ENCODE assay signal across 1 cellular context in the genomic region with DNA sequence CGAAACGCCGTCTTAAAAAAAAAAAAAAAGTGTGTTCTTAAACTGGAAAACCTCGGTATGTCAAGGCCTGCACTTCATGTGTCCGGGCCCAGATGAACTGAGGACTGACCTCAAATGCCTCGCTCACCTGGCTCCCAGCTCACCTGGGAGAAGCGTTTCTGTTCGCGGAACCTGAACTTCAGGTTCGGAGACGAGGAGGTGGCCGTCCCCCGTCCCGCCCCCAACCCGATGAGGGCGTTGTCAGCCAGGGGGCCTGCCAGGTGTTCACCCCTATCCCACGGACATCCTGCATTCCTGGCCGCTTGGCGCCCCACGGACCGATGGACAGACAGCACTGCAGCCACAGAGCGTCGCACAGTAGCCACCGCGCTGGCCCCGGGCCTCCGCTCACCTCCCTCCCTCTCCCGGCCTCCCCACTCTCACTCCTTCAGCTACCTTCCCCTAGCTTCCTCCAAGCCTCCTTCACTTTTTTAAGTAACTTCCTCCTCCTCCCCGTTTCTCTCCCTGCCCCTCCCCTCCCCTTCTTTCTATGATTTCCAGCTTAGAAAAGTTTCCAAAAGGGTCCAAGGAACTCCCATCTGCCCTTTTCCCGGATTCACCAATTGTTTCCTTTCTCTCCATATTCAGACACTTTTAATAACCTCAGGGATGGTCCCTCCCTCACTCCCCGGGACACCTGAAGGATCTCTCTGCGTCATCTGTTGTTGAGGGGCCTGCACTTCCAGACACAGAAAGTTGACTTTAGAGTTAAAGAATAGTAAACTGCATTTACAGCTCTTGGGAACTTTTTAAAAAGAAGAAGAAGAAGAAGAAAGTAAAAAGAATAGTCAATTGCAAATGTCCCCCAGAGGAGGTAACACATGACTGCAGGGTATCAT.
TF ChIP-seq lines count a peak whose summit lies in the region.

No MANE protein-coding gene starts in this region.

TF ChIP-seq in GM12878, 131 proteins besides CTCF, POLR2A, EP300 and RAD21:
- TF ChIP-seq FOXK2 (IDR thresholded peaks at IDR 0.05) (no peak), JUND (IDR thresholded peaks at IDR 0.05; ENCODE audit: low read depth, low read length) (no peak), CHD2 (IDR thresholded peaks at IDR 0.05; ENCODE audit: borderline replicate concordance, low read depth, low read length) (no peak), BCL11A (IDR thresholded peaks at IDR 0.05; ENCODE audit: low read depth, low read length) (no peak), ZNF217 (IDR thresholded peaks at IDR 0.05) (0 out of 2 replicates have a peak, but pooled peaks have one; percentile 36), RFX5 (IDR thresholded peaks at IDR 0.05; ENCODE audit: low read depth, low read length) (peak; percentile 94), ZZZ3 (IDR thresholded peaks at IDR 0.05; ENCODE audit: control insufficient read depth, insufficient read length, low read depth) (no peak), TAF1 (IDR thresholded peaks at IDR 0.05; ENCODE audit: borderline replicate concordance, low read depth, low read length) (no peak), NR2C1 (IDR thresholded peaks at IDR 0.05) (no peak), SMAD5 (IDR thresholded peaks at IDR 0.05; ENCODE audit: low read depth) (no peak), CREM (IDR thresholded peaks at IDR 0.05; ENCODE audit: low read depth) (no peak), BMI1 (IDR thresholded peaks at IDR 0.05; ENCODE audit: borderline replicate concordance) (no peak), ASH2L (IDR thresholded peaks at IDR 0.05; ENCODE audit: borderline replicate concordance, low read depth) (no peak), ZBED1 (IDR thresholded peaks at IDR 0.05; ENCODE audit: borderline replicate concordance) (0 out of 2 replicates have a peak, but pooled peaks have one; percentile 45), TCF7 (IDR thresholded peaks at IDR 0.05; ENCODE audit: borderline replicate concordance) (no peak), IRF4 (IDR thresholded peaks at IDR 0.05; ENCODE audit: low read depth, low read length) (no peak), TARDBP (IDR thresholded peaks at IDR 0.05; ENCODE audit: borderline replicate concordance) (no peak), RBBP5 (conservative IDR thresholded peaks at IDR 0.05) (no peak), DPF2 (IDR thresholded peaks at IDR 0.05) (peak; percentile 16; the same call in 1 of the 2 replicates), EED (IDR thresholded peaks at IDR 0.05; ENCODE audit: low read depth) (no peak), CBFB (IDR thresholded peaks at IDR 0.05; ENCODE audit: low read depth) (no peak), NRF1 (conservative IDR thresholded peaks at IDR 0.05; ENCODE audit: low read depth, low read length) (no peak), FOS (IDR thresholded peaks at IDR 0.05; ENCODE audit: borderline replicate concordance, extremely low read depth, insufficient read length) (no peak), MXI1 (IDR thresholded peaks at IDR 0.05; ENCODE audit: low read depth, low read length) (0 out of 2 replicates have a peak, but pooled peaks have one; percentile 25), CBX5 (IDR thresholded peaks at IDR 0.05; ENCODE audit: low read depth) (no peak), LARP7 (IDR thresholded peaks at IDR 0.05) (no peak), CEBPB (IDR thresholded peaks at IDR 0.05; ENCODE audit: borderline replicate concordance in 1 of 2, low read depth in 2 of 2, low read length in 2 of 2) (no peak), YY1 (IDR thresholded peaks at IDR 0.05; ENCODE audit: low read depth, low read length) (no peak), JUNB (IDR thresholded peaks at IDR 0.05) (no peak)
- TF ChIP-seq, protein P1, sequence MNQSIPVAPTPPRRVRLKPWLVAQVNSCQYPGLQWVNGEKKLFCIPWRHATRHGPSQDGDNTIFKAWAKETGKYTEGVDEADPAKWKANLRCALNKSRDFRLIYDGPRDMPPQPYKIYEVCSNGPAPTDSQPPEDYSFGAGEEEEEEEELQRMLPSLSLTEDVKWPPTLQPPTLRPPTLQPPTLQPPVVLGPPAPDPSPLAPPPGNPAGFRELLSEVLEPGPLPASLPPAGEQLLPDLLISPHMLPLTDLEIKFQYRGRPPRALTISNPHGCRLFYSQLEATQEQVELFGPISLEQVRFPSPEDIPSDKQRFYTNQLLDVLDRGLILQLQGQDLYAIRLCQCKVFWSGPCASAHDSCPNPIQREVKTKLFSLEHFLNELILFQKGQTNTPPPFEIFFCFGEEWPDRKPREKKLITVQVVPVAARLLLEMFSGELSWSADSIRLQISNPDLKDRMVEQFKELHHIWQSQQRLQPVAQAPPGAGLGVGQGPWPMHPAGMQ (IDR thresholded peaks at IDR 0.05; ENCODE audit: borderline replicate concordance): no peak
- TF ChIP-seq, protein P2, sequence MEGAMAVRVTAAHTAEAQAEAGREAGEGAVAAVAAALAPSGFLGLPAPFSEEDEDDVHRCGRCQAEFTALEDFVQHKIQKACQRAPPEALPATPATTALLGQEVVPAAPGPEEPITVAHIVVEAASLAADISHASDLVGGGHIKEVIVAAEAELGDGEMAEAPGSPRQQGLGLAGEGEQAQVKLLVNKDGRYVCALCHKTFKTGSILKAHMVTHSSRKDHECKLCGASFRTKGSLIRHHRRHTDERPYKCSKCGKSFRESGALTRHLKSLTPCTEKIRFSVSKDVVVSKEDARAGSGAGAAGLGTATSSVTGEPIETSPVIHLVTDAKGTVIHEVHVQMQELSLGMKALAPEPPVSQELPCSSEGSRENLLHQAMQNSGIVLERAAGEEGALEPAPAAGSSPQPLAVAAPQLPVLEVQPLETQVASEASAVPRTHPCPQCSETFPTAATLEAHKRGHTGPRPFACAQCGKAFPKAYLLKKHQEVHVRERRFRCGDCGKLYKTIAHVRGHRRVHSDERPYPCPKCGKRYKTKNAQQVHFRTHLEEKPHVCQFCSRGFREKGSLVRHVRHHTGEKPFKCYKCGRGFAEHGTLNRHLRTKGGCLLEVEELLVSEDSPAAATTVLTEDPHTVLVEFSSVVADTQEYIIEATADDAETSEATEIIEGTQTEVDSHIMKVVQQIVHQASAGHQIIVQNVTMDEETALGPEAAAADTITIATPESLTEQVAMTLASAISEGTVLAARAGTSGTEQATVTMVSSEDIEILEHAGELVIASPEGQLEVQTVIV (IDR thresholded peaks at IDR 0.05; ENCODE audit: borderline replicate concordance, partially characterized antibody): no peak
- TF ChIP-seq, protein P3, sequence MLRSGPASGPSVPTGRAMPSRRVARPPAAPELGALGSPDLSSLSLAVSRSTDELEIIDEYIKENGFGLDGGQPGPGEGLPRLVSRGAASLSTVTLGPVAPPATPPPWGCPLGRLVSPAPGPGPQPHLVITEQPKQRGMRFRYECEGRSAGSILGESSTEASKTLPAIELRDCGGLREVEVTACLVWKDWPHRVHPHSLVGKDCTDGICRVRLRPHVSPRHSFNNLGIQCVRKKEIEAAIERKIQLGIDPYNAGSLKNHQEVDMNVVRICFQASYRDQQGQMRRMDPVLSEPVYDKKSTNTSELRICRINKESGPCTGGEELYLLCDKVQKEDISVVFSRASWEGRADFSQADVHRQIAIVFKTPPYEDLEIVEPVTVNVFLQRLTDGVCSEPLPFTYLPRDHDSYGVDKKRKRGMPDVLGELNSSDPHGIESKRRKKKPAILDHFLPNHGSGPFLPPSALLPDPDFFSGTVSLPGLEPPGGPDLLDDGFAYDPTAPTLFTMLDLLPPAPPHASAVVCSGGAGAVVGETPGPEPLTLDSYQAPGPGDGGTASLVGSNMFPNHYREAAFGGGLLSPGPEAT (IDR thresholded peaks at IDR 0.05; ENCODE audit: low read depth): 0 out of 2 replicates have a peak, but pooled peaks have one; percentile 6
- TF ChIP-seq, protein P4, sequence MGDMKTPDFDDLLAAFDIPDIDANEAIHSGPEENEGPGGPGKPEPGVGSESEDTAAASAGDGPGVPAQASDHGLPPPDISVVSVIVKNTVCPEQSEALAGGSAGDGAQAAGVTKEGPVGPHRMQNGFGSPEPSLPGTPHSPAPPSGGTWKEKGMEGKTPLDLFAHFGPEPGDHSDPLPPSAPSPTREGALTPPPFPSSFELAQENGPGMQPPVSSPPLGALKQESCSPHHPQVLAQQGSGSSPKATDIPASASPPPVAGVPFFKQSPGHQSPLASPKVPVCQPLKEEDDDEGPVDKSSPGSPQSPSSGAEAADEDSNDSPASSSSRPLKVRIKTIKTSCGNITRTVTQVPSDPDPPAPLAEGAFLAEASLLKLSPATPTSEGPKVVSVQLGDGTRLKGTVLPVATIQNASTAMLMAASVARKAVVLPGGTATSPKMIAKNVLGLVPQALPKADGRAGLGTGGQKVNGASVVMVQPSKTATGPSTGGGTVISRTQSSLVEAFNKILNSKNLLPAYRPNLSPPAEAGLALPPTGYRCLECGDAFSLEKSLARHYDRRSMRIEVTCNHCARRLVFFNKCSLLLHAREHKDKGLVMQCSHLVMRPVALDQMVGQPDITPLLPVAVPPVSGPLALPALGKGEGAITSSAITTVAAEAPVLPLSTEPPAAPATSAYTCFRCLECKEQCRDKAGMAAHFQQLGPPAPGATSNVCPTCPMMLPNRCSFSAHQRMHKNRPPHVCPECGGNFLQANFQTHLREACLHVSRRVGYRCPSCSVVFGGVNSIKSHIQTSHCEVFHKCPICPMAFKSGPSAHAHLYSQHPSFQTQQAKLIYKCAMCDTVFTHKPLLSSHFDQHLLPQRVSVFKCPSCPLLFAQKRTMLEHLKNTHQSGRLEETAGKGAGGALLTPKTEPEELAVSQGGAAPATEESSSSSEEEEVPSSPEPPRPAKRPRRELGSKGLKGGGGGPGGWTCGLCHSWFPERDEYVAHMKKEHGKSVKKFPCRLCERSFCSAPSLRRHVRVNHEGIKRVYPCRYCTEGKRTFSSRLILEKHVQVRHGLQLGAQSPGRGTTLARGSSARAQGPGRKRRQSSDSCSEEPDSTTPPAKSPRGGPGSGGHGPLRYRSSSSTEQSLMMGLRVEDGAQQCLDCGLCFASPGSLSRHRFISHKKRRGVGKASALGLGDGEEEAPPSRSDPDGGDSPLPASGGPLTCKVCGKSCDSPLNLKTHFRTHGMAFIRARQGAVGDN (IDR thresholded peaks at IDR 0.05): no peak
- TF ChIP-seq, protein P5, sequence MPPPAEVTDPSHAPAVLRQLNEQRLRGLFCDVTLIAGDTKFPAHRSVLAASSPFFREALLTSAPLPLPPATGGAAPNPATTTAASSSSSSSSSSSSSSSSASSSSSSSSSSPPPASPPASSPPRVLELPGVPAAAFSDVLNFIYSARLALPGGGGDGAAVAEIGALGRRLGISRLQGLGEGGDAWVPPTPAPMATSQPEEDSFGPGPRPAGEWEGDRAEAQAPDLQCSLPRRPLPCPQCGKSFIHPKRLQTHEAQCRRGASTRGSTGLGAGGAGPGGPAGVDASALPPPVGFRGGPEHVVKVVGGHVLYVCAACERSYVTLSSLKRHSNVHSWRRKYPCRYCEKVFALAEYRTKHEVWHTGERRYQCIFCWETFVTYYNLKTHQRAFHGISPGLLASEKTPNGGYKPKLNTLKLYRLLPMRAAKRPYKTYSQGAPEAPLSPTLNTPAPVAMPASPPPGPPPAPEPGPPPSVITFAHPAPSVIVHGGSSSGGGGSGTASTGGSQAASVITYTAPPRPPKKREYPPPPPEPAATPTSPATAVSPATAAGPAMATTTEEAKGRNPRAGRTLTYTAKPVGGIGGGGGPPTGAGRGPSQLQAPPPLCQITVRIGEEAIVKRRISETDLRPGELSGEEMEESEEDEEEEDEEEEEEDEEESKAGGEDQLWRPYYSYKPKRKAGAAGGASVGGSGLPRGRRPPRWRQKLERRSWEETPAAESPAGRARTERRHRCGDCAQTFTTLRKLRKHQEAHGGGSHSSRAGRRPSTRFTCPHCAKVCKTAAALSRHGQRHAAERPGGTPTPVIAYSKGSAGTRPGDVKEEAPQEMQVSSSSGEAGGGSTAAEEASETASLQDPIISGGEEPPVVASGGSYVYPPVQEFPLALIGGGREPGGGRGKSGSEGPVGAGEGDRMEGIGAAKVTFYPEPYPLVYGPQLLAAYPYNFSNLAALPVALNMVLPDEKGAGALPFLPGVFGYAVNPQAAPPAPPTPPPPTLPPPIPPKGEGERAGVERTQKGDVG (CRISPR knock-in tag; IDR thresholded peaks at IDR 0.05): no peak
- TF ChIP-seq, protein P6, sequence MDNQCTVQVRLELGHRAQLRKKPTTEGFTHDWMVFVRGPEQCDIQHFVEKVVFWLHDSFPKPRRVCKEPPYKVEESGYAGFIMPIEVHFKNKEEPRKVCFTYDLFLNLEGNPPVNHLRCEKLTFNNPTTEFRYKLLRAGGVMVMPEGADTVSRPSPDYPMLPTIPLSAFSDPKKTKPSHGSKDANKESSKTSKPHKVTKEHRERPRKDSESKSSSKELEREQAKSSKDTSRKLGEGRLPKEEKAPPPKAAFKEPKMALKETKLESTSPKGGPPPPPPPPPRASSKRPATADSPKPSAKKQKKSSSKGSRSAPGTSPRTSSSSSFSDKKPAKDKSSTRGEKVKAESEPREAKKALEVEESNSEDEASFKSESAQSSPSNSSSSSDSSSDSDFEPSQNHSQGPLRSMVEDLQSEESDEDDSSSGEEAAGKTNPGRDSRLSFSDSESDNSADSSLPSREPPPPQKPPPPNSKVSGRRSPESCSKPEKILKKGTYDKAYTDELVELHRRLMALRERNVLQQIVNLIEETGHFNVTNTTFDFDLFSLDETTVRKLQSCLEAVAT (IDR thresholded peaks at IDR 0.05): peak; percentile 82; the same call in 1 of the 2 replicates
